ENCODE assay signal across 7 cellular contexts in the genomic region with DNA sequence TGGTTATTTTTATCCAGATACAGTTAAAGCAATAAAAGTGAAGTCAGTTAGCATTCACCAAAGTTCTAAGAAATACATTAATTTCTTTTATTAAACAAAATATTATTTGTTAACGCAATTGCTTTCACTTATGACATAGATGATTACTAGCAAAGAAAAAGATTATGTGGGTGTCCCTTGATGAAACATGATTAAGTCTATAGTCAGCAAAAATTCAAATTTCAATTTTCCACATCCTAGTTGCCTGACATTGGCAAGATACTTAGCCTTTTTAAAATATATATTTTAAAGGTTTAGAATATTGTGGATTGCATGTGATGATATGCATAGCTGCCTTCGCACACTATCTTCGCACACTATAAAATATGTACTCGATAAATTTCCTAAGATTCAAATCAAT.
"Had no signal": no experiment of that assay in that cellular context is flagged by ENCODE, and none has a peak within 500 bp of the region (broad histone marks: within the 10 kb centered on the region; RNA-seq: fewer than 3 reads in every experiment).

No MANE protein-coding gene starts in this region.

- H3K27ac ChIP-seq: HL-60 had no signal

- DNase-seq: H9, HCEC 1CT, KG1 had no signal

- H3K4me2 ChIP-seq: GM23338 had no signal

- FAIRE-seq: H1, H54 had no signal

- H2AFZ ChIP-seq: GM23338 had no signal

- ATAC-seq: GM23338 had no signal

- H3K4me3 ChIP-seq: GM23338 had no signal
